In the genomic region with DNA sequence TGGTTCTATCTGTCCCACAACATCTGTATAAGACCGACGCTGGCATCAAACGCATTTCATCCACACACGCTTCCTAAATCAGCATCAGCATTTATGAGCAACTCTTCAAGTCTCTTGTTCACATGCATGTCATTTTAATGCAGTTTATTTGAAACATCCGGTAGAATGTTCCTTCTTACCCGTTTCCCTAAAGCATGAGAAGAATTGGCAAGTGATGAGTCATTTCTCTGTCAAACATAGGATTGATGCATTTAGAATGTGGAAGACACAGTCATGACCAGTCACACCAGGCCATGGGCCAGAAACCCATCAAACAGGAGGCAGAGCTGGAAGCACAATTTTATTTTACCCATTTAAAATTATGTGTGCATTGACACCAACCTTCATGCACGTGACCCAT, we compare ENCODE assay signal across 11 cellular contexts.
DNase-seq lines count a peak whose midpoint lies in the region; ATAC-seq and TF ChIP-seq lines count a peak whose summit lies in the region.
"Had no signal": no experiment of that assay in that cellular context is flagged by ENCODE, and none has a peak within 500 bp of the region (broad histone marks: within the 10 kb centered on the region; RNA-seq: fewer than 3 reads in every experiment).

No MANE protein-coding gene starts in this region.

- TF ChIP-seq CTCF in AG09319 (IDR thresholded peaks at IDR 0.05; ENCODE audit: low read depth, low read length) (no peak), astrocyte of the spinal cord (IDR thresholded peaks at IDR 0.05; ENCODE audit: low read depth, low read length) (no peak), heart left ventricle (IDR thresholded peaks at IDR 0.05) (no peak)

- H3K27me3 ChIP-seq in MG63, result no peaks in the 10 kb centered on the region
- no peaks in the 10 kb centered on the region for H3K27me3 ChIP-seq in heart left ventricle

- H3K4me1 ChIP-seq in heart left ventricle, result peaks cover 0 to 22% (median 3%) of the 10 kb centered on the region in 12 donors

- in situ Hi-C loops in astrocyte of the spinal cord (cut with HindIII; ENCODE audit: low sequenced_read_pairs), result no loop called here

- TF ChIP-seq POLR2A in heart left ventricle (IDR thresholded peaks at IDR 0.05), result no peak

- H3K27ac ChIP-seq in heart left ventricle, result peak overlapping the region in 1 of 12 donors; percentile 12

- 74 to 86% (median 85%) methylated on average over 7 of the region's 7 CpGs for WGBS in heart left ventricle, 4 donors

- peaks cover 2% of the 10 kb centered on the region; the same call in 1 of the 2 replicates for H3K36me3 ChIP-seq in MG63
- H3K36me3 ChIP-seq in heart left ventricle, result no peaks in the 10 kb centered on the region

- H3K9me3 ChIP-seq in MG63 (no peaks in the 10 kb centered on the region), heart left ventricle (no peaks in the 10 kb centered on the region)

- ATAC-seq in GM21367 (IDR thresholded peaks at IDR 0.05; ENCODE audit: unreplicated experiment), result no peak
- ATAC-seq in heart left ventricle, result no peak
- ATAC-seq in GM21786 (IDR thresholded peaks at IDR 0.05; ENCODE audit: unreplicated experiment), result no peak

- peak; percentile 31 for DNase-seq in AG09319 (ENCODE audit: extremely low read depth, low read depth)
- peak; percentile 91 for DNase-seq in MG63
- peak; percentile 89 for DNase-seq in astrocyte of the spinal cord (ENCODE audit: low read depth, low spot score)
- DNase-seq in kidney tubule cell (ENCODE audit: low spot score), result peak; percentile 67
- no peak for DNase-seq in heart left ventricle
- DNase-seq in NCI-H1930 (lab: John Stamatoyannopoulos, UW), result no peak
- DNase-seq: aorta, hypothalamus, NCI-H2171 had no signal

- intact Hi-C loops in heart left ventricle (cut with DNase I), result no loop called here

- H3K4me3 ChIP-seq in MG63 (no peak overlapping the region), astrocyte of the spinal cord (ENCODE audit: low read depth, low read length) (no peak overlapping the region), heart left ventricle (no peak overlapping the region)

Comparison
In these comparisons a context has a peak if more than half of its experiments do, and no peak if none do; other contexts are left out.
1. DNase-seq: peak in AG09319 (single experiment), MG63 (single experiment), astrocyte of the spinal cord (single experiment) and kidney tubule cell (single experiment); none in heart left ventricle (0 of 5) and NCI-H1930 (0 of 2).